8 cellular contexts compared by ENCODE assay signal in the genomic region with DNA sequence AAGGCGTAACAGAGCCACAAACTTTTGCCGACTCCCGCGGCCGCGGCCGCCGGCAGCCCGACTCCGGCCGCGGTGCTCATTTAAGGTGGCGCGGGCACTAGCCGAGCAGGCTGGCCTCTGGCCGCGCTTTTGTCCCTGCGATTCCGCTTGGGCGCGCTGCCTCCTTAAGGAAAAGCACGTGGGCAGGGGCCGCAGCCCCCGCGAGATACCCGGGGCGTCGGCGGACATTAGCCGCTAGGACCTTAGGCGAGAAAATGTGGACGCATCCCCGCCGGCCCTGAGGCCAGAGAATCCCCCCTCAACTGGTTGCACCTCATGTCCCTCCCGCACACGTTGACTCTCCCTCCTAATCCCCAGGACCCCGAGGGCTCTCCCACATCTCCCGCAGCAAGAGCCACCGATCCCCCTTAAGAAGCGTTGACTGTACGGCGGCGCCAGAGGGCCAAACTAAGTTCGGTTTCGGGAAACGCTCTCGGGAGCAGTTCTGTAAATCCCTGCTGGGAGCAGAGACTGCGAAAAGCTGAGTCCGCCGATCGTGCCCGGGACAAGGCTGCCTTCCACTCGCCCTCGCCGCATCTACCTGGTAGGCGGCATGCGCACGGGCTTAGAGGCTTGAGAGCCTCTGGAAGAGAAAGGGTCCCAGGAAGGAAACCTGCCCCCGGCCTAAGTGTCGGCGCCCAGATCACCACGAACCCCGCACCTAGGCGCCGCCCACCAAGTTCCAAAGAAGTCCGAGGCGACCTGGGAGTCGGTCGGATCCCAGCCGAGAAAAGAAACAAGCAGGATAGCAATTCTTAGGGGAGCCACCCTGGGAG. TPM values are rescaled to one million over a fixed set of nuclear protein-coding genes. Genes with fewer than 3 reads are reported as not detected.
DNase-seq lines count a peak whose midpoint lies in the region; ATAC-seq and TF ChIP-seq lines count a peak whose summit lies in the region.

No MANE protein-coding gene starts in this region.

- peak overlapping the region; percentile 67 for H2BK15ac ChIP-seq in neuronal stem cell (ENCODE audit: low read length)

- H3K36me3 Mint-ChIP-seq in activated naive CD8-positive, alpha-beta T cell treated with anti-CD3 and anti-CD28 coated beads for 36 hours: no peaks in the 10 kb centered on the region

- peaks cover 4% of the 10 kb centered on the region for H3K9me3 Mint-ChIP-seq in activated naive CD8-positive, alpha-beta T cell treated with anti-CD3 and anti-CD28 coated beads for 36 hours

- peak overlapping the region; percentile 99 for H3K18ac ChIP-seq in neuronal stem cell (ENCODE audit: low read length)

- no peaks in the 10 kb centered on the region for H3K79me1 ChIP-seq in neuronal stem cell (ENCODE audit: low read depth, low read length)

- ATAC-seq in GM21529 (IDR thresholded peaks at IDR 0.05; ENCODE audit: unreplicated experiment): peak; percentile 40

- peaks cover 24% of the 10 kb centered on the region for H3K4me1 Mint-ChIP-seq in activated naive CD8-positive, alpha-beta T cell treated with anti-CD3 and anti-CD28 coated beads for 36 hours

- no peak for TF ChIP-seq EP300 in transverse colon (IDR thresholded peaks at IDR 0.05; ENCODE audit: low read depth)

- WGBS in neuronal stem cell (ENCODE audit: extremely low coverage in 2 of 2, insufficient read length in 2 of 2, insufficient replicate concordance in 1 of 2), 2 donors: no CpG with 5 or more reads among the region's 70 CpGs
- 1% methylated on average over 45 of the region's 70 CpGs; no CpG with 5 or more reads in 1 of the 2 donors for WGBS in transverse colon (ENCODE audit: low coverage in 1 of 2), 2 donors

- peak overlapping the region; percentile 37 for H3K27ac Mint-ChIP-seq in activated naive CD8-positive, alpha-beta T cell treated with anti-CD3 and anti-CD28 coated beads for 36 hours

- H3K9me3 ChIP-seq in neuronal stem cell (replicated peaks in 1 of 2; ENCODE audit: control insufficient read depth in 2 of 2, insufficient read depth in 1 of 2, low read depth in 1 of 2, low read length in 2 of 2) (peaks cover 0 to 8% of the 10 kb centered on the region in 2 donors), transverse colon (no peaks in the 10 kb centered on the region)

- H3K14ac ChIP-seq in neuronal stem cell (ENCODE audit: low read length): peak overlapping the region; percentile 56

- TF ChIP-seq CTCF in transverse colon (IDR thresholded peaks at IDR 0.05): peak in 1 of 5 experiments; percentile 9

- peak overlapping the region; percentile 88 for H3K4me3 Mint-ChIP-seq in activated naive CD8-positive, alpha-beta T cell treated with anti-CD3 and anti-CD28 coated beads for 36 hours

- H2BK120ac ChIP-seq in neuronal stem cell (ENCODE audit: low read depth, low read length): no peak overlapping the region

- H3K4me3 ChIP-seq in neuronal stem cell (ENCODE audit: low read length in 2 of 2) (peak overlapping the region; percentile 80 to 97), transverse colon (peak overlapping the region; percentile 68 to 98 (median 83))

- peak overlapping the region; percentile 80 for H3K23ac ChIP-seq in neuronal stem cell (ENCODE audit: low read depth, low read length, poor library complexity)

- no peak overlapping the region for H4K91ac ChIP-seq in neuronal stem cell (ENCODE audit: low read depth, low read length, poor library complexity)

- H4K8ac ChIP-seq in neuronal stem cell (ENCODE audit: low read depth, low read length): no peak overlapping the region

- peaks cover 11 to 14% of the 10 kb centered on the region in 2 donors for H3K4me1 ChIP-seq in neuronal stem cell (ENCODE audit: control insufficient read depth in 2 of 2, insufficient read depth in 1 of 2, low read depth in 1 of 2, low read length in 2 of 2)
- peaks cover 6 to 50% (median 25%) of the 10 kb centered on the region in 4 donors for H3K4me1 ChIP-seq in transverse colon

- H3K27me3 ChIP-seq in neuronal stem cell (ENCODE audit: control insufficient read depth in 3 of 3, insufficient read depth in 3 of 3, low read depth in 1 of 3, low read length in 3 of 3): peaks cover 24 to 67% (median 31%) of the 10 kb centered on the region in 3 experiments
- peaks cover 86% of the 10 kb centered on the region for H3K27me3 ChIP-seq in transverse colon

- no peak overlapping the region for H3K4ac ChIP-seq in neuronal stem cell (ENCODE audit: low read length)

- peak overlapping the region; percentile 56 for H2AK5ac ChIP-seq in neuronal stem cell (ENCODE audit: low read depth, low read length)

- H3K27me3 Mint-ChIP-seq in activated naive CD8-positive, alpha-beta T cell treated with anti-CD3 and anti-CD28 coated beads for 36 hours: peaks cover 86% of the 10 kb centered on the region

- H2BK5ac ChIP-seq in neuronal stem cell (ENCODE audit: low read length): peak overlapping the region; percentile 90

- peak overlapping the region; percentile 93 for H3K9ac ChIP-seq in neuronal stem cell (ENCODE audit: low read depth, low read length, poor library complexity)

- H3K4me2 ChIP-seq in neuronal stem cell (ENCODE audit: insufficient read depth, low read length, poor library complexity, severe bottlenecking): peak overlapping the region; percentile 99

- in situ Hi-C loops in transverse colon (cut with MboI; ENCODE audit: low pct_ligation_motif_present in 1 of 4, low pct_unique_long_range_greater_than_20kb in 1 of 4, low sequenced_read_pairs in 3 of 4): no loop called here

- peak overlapping the region; percentile 96 for H2AFZ ChIP-seq in neuronal stem cell (ENCODE audit: low read length)

- no peaks in the 10 kb centered on the region for H3K36me3 ChIP-seq in neuronal stem cell (replicated peaks in 1 of 2; ENCODE audit: control insufficient read depth in 2 of 2, insufficient read depth in 2 of 2, low read length in 2 of 2)
- no peaks in the 10 kb centered on the region for H3K36me3 ChIP-seq in transverse colon

- no peak overlapping the region for H2BK12ac ChIP-seq in neuronal stem cell (ENCODE audit: low read length)

- intact Hi-C loops in transverse colon (cut with DNase I; ENCODE audit: low total_unique reads): no loop called here

- peak overlapping the region; percentile 66 for H3K27ac ChIP-seq in neuronal stem cell (replicated peaks; ENCODE audit: low read length)
- H3K27ac ChIP-seq in transverse colon: peak overlapping the region; percentile 83 to 90 (median 87)

- peak; percentile 86 for DNase-seq in COR-L47 (lab: John Stamatoyannopoulos, UW)
- peak; percentile 83 for DNase-seq in LoVo (ENCODE audit: low spot score)
- peak; percentile 83 for DNase-seq in SIG-M5 treated with dmso at 0.1 percent for 504 hours (lab: John Stamatoyannopoulos, UW; ENCODE audit: unreplicated experiment)
- DNase-seq in activated naive CD8-positive, alpha-beta T cell treated with anti-CD3 and anti-CD28 coated beads for 36 hours: peak; percentile 63
- DNase-seq in glomerular endothelial cell (ENCODE audit: extremely low read depth, low read depth, low spot score): peak; percentile 78
- peak; percentile 95 for DNase-seq in neuronal stem cell (ENCODE audit: low spot score)
- peak; percentile 82 for DNase-seq in transverse colon

- no peak for TF ChIP-seq POLR2A in transverse colon (IDR thresholded peaks at IDR 0.05)

RNA-seq across cellular contexts. Expression of gene SATB2, which starts 1.8 kb away (rescaled TPM):
- total RNA-seq in activated naive CD8-positive, alpha-beta T cell treated with anti-CD3 and anti-CD28 coated beads for 36 hours: under 1 TPM; 0.27 to 0.28 TPM
- total RNA-seq in glomerular endothelial cell (2.6 and 5.0 TPM in 2 replicates), transverse colon (100 to 1,000 TPM; 289 to 316 (median 293) TPM)
- polyA plus RNA-seq in neuronal stem cell (2013, experiment 1 of 2): 3.7 TPM
- 3.7 TPM for polyA plus RNA-seq in neuronal stem cell (2013, experiment 2 of 2)

Comparison
In these comparisons a context has a peak if more than half of its experiments do, and no peak if none do; other contexts are left out.
1. Peak in every context shown above with its lines: DNase-seq, ATAC-seq, H3K4me3 ChIP-seq and H3K27ac ChIP-seq.
2. RNA of gene SATB2, which starts 1.8 kb away (total RNA-seq): 289 to 316 TPM in transverse colon; 2.6 to 5.0 TPM in glomerular endothelial cell and 0.27 to 0.28 TPM in activated naive CD8-positive, alpha-beta T cell treated with anti-CD3 and anti-CD28 coated beads for 36 hours; every median in the first group is over 10 times any median in the second.